8 cellular contexts compared by ENCODE assay signal in the genomic region with DNA sequence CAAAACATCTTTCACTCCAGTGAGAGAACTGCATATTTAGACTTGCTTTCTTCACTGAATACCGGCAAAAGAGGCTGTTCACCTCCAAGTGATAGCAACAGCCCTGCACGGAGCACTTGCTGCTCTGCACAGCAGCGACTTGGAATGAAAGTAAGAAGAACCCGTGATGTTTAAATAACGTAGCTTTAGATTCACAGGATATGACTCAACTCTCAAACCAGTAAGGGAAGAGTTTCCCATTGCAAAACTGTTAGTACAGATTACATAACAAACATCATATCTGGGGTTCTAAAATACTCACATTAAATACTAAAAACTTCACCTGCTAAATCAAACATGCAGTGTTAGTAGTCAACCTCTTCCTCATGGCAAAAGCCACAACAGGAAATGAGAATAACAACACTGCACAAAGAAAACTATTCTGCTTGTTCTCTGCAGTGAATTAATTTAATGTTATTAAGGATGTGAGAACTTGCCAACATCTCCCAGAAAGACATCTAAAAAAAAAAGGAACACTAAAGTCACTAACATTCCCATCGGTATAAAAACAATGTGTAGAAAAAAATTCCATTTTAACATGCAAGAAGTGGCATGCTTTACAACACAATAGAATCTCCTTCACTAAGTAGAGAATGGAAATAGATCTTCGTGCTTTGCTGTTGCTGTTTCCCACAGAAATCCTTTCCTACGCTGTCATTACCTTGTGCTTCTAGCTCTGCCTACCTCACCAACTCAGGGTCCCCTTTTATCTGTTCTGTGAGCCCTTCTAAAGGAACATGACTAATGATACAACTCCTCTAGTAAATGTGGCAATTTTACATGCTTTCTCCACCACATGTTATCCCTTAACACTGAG.
DNase-seq lines count a peak whose midpoint lies in the region; ATAC-seq and TF ChIP-seq lines count a peak whose summit lies in the region.

No MANE protein-coding gene starts in this region.

- peaks cover 5% of the 10 kb centered on the region for H3K27me3 Mint-ChIP-seq in activated naive CD8-positive, alpha-beta T cell treated with anti-CD3 and anti-CD28 coated beads for 36 hours

- peak overlapping the region; percentile 13 for H3K27ac Mint-ChIP-seq in activated naive CD8-positive, alpha-beta T cell treated with anti-CD3 and anti-CD28 coated beads for 36 hours

- H3K4me3 ChIP-seq in NB4 (ENCODE audit: low read depth, low read length): peak overlapping the region; percentile 91
- H3K4me3 ChIP-seq in right atrium auricular region: peak overlapping the region; percentile 26 to 38
- H3K4me3 ChIP-seq in sigmoid colon: peak overlapping the region; percentile 6 to 40 (median 28)

- peak overlapping the region; percentile 54 for H3K4me3 Mint-ChIP-seq in activated naive CD8-positive, alpha-beta T cell treated with anti-CD3 and anti-CD28 coated beads for 36 hours

- H3K27ac ChIP-seq in right atrium auricular region: peak overlapping the region; percentile 3 to 34
- H3K27ac ChIP-seq in sigmoid colon: peak overlapping the region in 3 of 4 donors; percentile 10 to 54 (median 45)

- H3K9me3 ChIP-seq in right atrium auricular region (no peaks in the 10 kb centered on the region), sigmoid colon (no peaks in the 10 kb centered on the region)

- 14 to 31% methylated on average over 8 of the region's 8 CpGs for WGBS in sigmoid colon, 2 donors

- peak; percentile 90 for DNase-seq in A172 (ENCODE audit: low spot score)
- DNase-seq in NB4 (ENCODE audit: low read depth): peak; percentile 94
- DNase-seq in activated naive CD8-positive, alpha-beta T cell treated with anti-CD3 and anti-CD28 coated beads for 36 hours: peak; percentile 35
- DNase-seq in right atrium auricular region (ENCODE audit: low spot score): no peak
- peak; percentile 66 for DNase-seq in sigmoid colon
- DNase-seq in DMS79 treated with DMSO at 0.1 percent for 48 hours (lab: John Stamatoyannopoulos, UW): no peak

- no peak for TF ChIP-seq EP300 in sigmoid colon (IDR thresholded peaks at IDR 0.05)

- no peaks in the 10 kb centered on the region for H3K27me3 ChIP-seq in right atrium auricular region
- H3K27me3 ChIP-seq in sigmoid colon: no peaks in the 10 kb centered on the region

- intact Hi-C loops in sigmoid colon (cut with DNase I): no loop called here

- TF ChIP-seq POLR2A in GM15510 (IDR thresholded peaks at IDR 0.05; ENCODE audit: borderline replicate concordance, extremely low read depth, insufficient read length) (peak; percentile 70), NB4 (IDR thresholded peaks at IDR 0.05; ENCODE audit: extremely low read depth, insufficient read length) (peak; percentile 99), sigmoid colon (IDR thresholded peaks at IDR 0.05) (peak; percentile 29 to 45)

- H3K36me3 ChIP-seq in right atrium auricular region: no peaks in the 10 kb centered on the region
- no peaks in the 10 kb centered on the region for H3K36me3 ChIP-seq in sigmoid colon

- H3K36me3 Mint-ChIP-seq in activated naive CD8-positive, alpha-beta T cell treated with anti-CD3 and anti-CD28 coated beads for 36 hours: no peaks in the 10 kb centered on the region

- TF ChIP-seq CTCF in NB4 (IDR thresholded peaks at IDR 0.05; ENCODE audit: low read depth, low read length) (no peak), right atrium auricular region (IDR thresholded peaks at IDR 0.05) (no peak), sigmoid colon (IDR thresholded peaks at IDR 0.05) (no peak)

- ATAC-seq in HG02678 (IDR thresholded peaks at IDR 0.05; ENCODE audit: unreplicated experiment): peak; percentile 89

- H3K9me3 Mint-ChIP-seq in activated naive CD8-positive, alpha-beta T cell treated with anti-CD3 and anti-CD28 coated beads for 36 hours: no peaks in the 10 kb centered on the region

- H3K4me1 ChIP-seq in right atrium auricular region: no peaks in the 10 kb centered on the region
- H3K4me1 ChIP-seq in sigmoid colon: no peaks in the 10 kb centered on the region

- H3K4me1 Mint-ChIP-seq in activated naive CD8-positive, alpha-beta T cell treated with anti-CD3 and anti-CD28 coated beads for 36 hours: peaks cover 14% of the 10 kb centered on the region

Comparison
In these comparisons a context has a peak if more than half of its experiments do, and no peak if none do; other contexts are left out.
1. DNase-seq: peak in A172 (single experiment), NB4 (single experiment), activated naive CD8-positive, alpha-beta T cell treated with anti-CD3 and anti-CD28 coated beads for 36 hours (single experiment) and sigmoid colon (single experiment); none in right atrium auricular region (single experiment) and DMS79 treated with DMSO at 0.1 percent for 48 hours (single experiment).
2. POLR2A ChIP-seq: peak in every context shown above with its lines; median percentile 99 in NB4; 70 in GM15510; 37 in sigmoid colon.
3. H3K4me3 ChIP-seq: peak in every context shown above with its lines; median percentile 91 in NB4; 32 in right atrium auricular region; 28 in sigmoid colon.